In the genomic region with DNA sequence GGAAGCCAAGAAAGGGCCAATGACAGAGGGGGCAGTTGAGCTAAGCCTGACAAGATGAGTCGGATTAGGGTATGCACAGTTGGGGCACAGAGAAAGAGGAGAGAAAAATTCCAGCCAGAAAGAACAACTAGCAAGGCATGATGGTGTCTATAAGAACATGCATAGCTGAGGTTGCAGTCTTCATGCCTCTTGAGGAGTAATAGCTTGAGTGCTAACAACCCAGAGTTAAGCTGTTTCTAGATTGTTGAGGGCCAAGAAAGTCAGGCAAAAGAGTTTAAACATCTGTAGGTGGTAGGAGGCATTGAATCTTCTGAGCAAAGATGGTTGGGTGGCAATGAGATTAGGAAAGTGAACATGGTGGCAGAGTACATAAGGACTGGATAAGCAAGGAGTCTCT, we compare ENCODE assay signal across 17 cellular contexts.
DNase-seq lines count a peak whose midpoint lies in the region; ATAC-seq, FAIRE-seq and TF ChIP-seq lines count a peak whose summit lies in the region.
"Had no signal": no experiment of that assay in that cellular context is flagged by ENCODE, and none has a peak within 500 bp of the region (broad histone marks: within the 10 kb centered on the region; RNA-seq: fewer than 3 reads in every experiment).

No MANE protein-coding gene starts in this region.

- H3K27me3 ChIP-seq in SK-N-SH (ENCODE audit: insufficient read depth): no peaks in the 10 kb centered on the region
- no peaks in the 10 kb centered on the region for H3K27me3 ChIP-seq in astrocyte (ENCODE audit: insufficient read depth, low read length)
- H3K27me3 ChIP-seq in smooth muscle cell (ENCODE audit: low read depth): no peaks in the 10 kb centered on the region
- H3K27me3 ChIP-seq: esophagus squamous epithelium had no signal

- no peaks in the 10 kb centered on the region for H3K9me3 Mint-ChIP-seq in activated naive CD4-positive, alpha-beta T cell treated with anti-CD3 and anti-CD28 coated beads for 36 hours
- peaks cover 3% of the 10 kb centered on the region for H3K9me3 Mint-ChIP-seq in astrocyte (ENCODE audit: unreplicated experiment)

- H3K9me3 ChIP-seq in SK-N-SH (no peaks in the 10 kb centered on the region), astrocyte (ENCODE audit: insufficient read depth, low read depth, low read length) (no peaks in the 10 kb centered on the region), smooth muscle cell (replicated peaks; ENCODE audit: low read depth) (no peaks in the 10 kb centered on the region), mucosa of descending colon (no peaks in the 10 kb centered on the region)
- H3K9me3 ChIP-seq: esophagus squamous epithelium had no signal

- no peak for FAIRE-seq in astrocyte (lab: Jason Lieb, UNC)

- peaks cover 60% of the 10 kb centered on the region for H3K4me1 Mint-ChIP-seq in activated naive CD4-positive, alpha-beta T cell treated with anti-CD3 and anti-CD28 coated beads for 36 hours (ENCODE audit: low read depth)
- peaks cover 13% of the 10 kb centered on the region for H3K4me1 Mint-ChIP-seq in astrocyte (ENCODE audit: low read depth, unreplicated experiment)

- H2AFZ ChIP-seq in SK-N-SH (ENCODE audit: low read depth) (no peak overlapping the region; the same call in 1 of the 2 replicates), astrocyte (ENCODE audit: low read depth, low read length) (no peak overlapping the region), smooth muscle cell (ENCODE audit: low read depth) (no peak overlapping the region)
- H2AFZ ChIP-seq: parathyroid adenoma had no signal

- H3K4me3 Mint-ChIP-seq in activated naive CD4-positive, alpha-beta T cell treated with anti-CD3 and anti-CD28 coated beads for 36 hours: no peak overlapping the region
- H3K4me3 Mint-ChIP-seq in astrocyte (ENCODE audit: unreplicated experiment): no peak overlapping the region

- H3K9ac ChIP-seq in SK-N-SH (no peak overlapping the region), astrocyte (ENCODE audit: low read length) (no peak overlapping the region), smooth muscle cell (ENCODE audit: low read depth) (no peak overlapping the region)
- H3K9ac ChIP-seq: parathyroid adenoma had no signal

- no peaks in the 10 kb centered on the region for H3K9me2 ChIP-seq in SK-N-SH

- CTCF ChIA-PET in activated naive CD4-positive, alpha-beta T cell treated with anti-CD3 and anti-CD28 coated beads for 36 hours (lab: Charles Lee): interaction anchor here (1.0 kb wide), 1 partner anchor 20 kb away, joined by 3 read pairs; no protein-coding TSS in a partner anchor
- CTCF ChIA-PET in SK-N-SH (lab: Yijun Ruan, JAX): interaction anchor here (0.6 to 2.2 kb wide), 5 partner anchors 12 to 150 kb away, joined by 4 to 7 read pairs (median 6); no protein-coding TSS in a partner anchor

- no peaks in the 10 kb centered on the region for H3K36me3 Mint-ChIP-seq in activated naive CD4-positive, alpha-beta T cell treated with anti-CD3 and anti-CD28 coated beads for 36 hours (ENCODE audit: low read depth)
- H3K36me3 Mint-ChIP-seq in astrocyte (ENCODE audit: low read depth, unreplicated experiment): no peaks in the 10 kb centered on the region

- TF ChIP-seq CTCF in SK-N-SH (IDR thresholded peaks at IDR 0.05) (no peak), astrocyte (IDR thresholded peaks at IDR 0.05; ENCODE audit: insufficient read depth, low read depth, low read length) (no peak), smooth muscle cell (IDR thresholded peaks at IDR 0.05; ENCODE audit: borderline replicate concordance, insufficient read depth, poor library complexity, severe bottlenecking) (no peak), mucosa of descending colon (IDR thresholded peaks at IDR 0.05) (no peak)

- POLR2A ChIA-PET in SK-N-SH (lab: Yijun Ruan, JAX): no interaction called here

- peaks cover 15 to 44% of the 10 kb centered on the region in 2 experiments for H3K4me1 ChIP-seq in SK-N-SH (ENCODE audit: control insufficient read depth in 1 of 2, insufficient read depth in 2 of 2, low read depth in 1 of 2, low read length in 1 of 2)
- peaks cover 28% of the 10 kb centered on the region for H3K4me1 ChIP-seq in astrocyte (ENCODE audit: insufficient read depth, low read length)
- H3K4me1 ChIP-seq in smooth muscle cell (ENCODE audit: low read depth): no peaks in the 10 kb centered on the region
- H3K4me1 ChIP-seq in mucosa of descending colon (ENCODE audit: low read depth): peaks cover 4% of the 10 kb centered on the region
- H3K4me1 ChIP-seq: parathyroid adenoma had no signal

- H3F3A ChIP-seq in SK-N-SH (replicated peaks; ENCODE audit: insufficient read depth) (peaks cover 4% of the 10 kb centered on the region), smooth muscle cell (ENCODE audit: low read depth) (peaks cover 6% of the 10 kb centered on the region)

- peak overlapping the region; percentile 16 for H3K27ac Mint-ChIP-seq in activated naive CD4-positive, alpha-beta T cell treated with anti-CD3 and anti-CD28 coated beads for 36 hours
- H3K27ac Mint-ChIP-seq in astrocyte (ENCODE audit: unreplicated experiment): no peak overlapping the region

- no peak for TF ChIP-seq EP300 in SK-N-SH (IDR thresholded peaks at IDR 0.05; ENCODE audit: borderline replicate concordance in 1 of 2, low read depth in 1 of 2, low read length in 1 of 2)

- no peak for ATAC-seq in HG03521 (IDR thresholded peaks at IDR 0.05; ENCODE audit: unreplicated experiment)
- no peak for ATAC-seq in mucosa of descending colon

- H3K79me2 ChIP-seq in SK-N-SH (ENCODE audit: insufficient read depth): no peaks in the 10 kb centered on the region
- no peaks in the 10 kb centered on the region for H3K79me2 ChIP-seq in astrocyte (ENCODE audit: insufficient read depth, low read length)
- H3K79me2 ChIP-seq in smooth muscle cell (ENCODE audit: low read depth): no peaks in the 10 kb centered on the region
- H3K79me2 ChIP-seq: parathyroid adenoma had no signal

- DNase-seq in activated naive CD4-positive, alpha-beta T cell treated with anti-CD3 and anti-CD28 coated beads for 36 hours: no peak
- DNase-seq in activated naive CD4-positive, alpha-beta T cell treated with Interleukin-2 at 50 U/mL for 16 hours: no peak
- no peak for DNase-seq in SK-N-SH
- peak; percentile 59 for DNase-seq in astrocyte (ENCODE audit: low read depth)
- DNase-seq in smooth muscle cell (lab: John Stamatoyannopoulos, UW; ENCODE audit: unreplicated experiment): no peak
- no peak for DNase-seq in NCI-H1930 (lab: John Stamatoyannopoulos, UW)
- no peak for DNase-seq in mucosa of descending colon
- DNase-seq: activated CD4-positive, CD25-positive, alpha-beta regulatory T cell; amniotic stem cell; COR-L47; esophagus squamous epithelium; glutamatergic neuron; NCI-H1092; NCI-H2107; Right ventricle myocardium superior had no signal

- H3K4me2 ChIP-seq in SK-N-SH (peak overlapping the region; percentile 55), astrocyte (ENCODE audit: low read length) (peak overlapping the region; percentile 47), smooth muscle cell (peak overlapping the region; percentile 59)

- H3K27ac ChIP-seq in SK-N-SH (ENCODE audit: low read depth in 2 of 2, low read length in 1 of 2) (peak overlapping the region in 1 of 2 experiments; percentile 46; a peak in 1 of 4 replicates), astrocyte (ENCODE audit: low read depth, low read length) (peak overlapping the region; percentile 78), smooth muscle cell (ENCODE audit: low read depth) (peak overlapping the region; percentile 64)
- H3K27ac ChIP-seq: esophagus squamous epithelium, parathyroid adenoma had no signal

- H3K36me3 ChIP-seq in SK-N-SH (replicated peaks in 1 of 2; ENCODE audit: control insufficient read depth in 1 of 2, insufficient read depth in 2 of 2, low read length in 1 of 2) (no peaks in the 10 kb centered on the region), astrocyte (ENCODE audit: insufficient read depth, low read length) (no peaks in the 10 kb centered on the region), smooth muscle cell (ENCODE audit: low read depth) (no peaks in the 10 kb centered on the region), mucosa of descending colon (ENCODE audit: low read depth) (no peaks in the 10 kb centered on the region)
- H3K36me3 ChIP-seq: esophagus squamous epithelium had no signal

- 84% methylated on average over 1 of the region's 1 CpG for WGBS in SK-N-SH (ENCODE audit: low lambda C conversion rate)
- WGBS in smooth muscle cell (ENCODE audit: low lambda C conversion rate): 70% methylated on average over 1 of the region's 1 CpG

- TF ChIP-seq RAD21 in SK-N-SH (IDR thresholded peaks at IDR 0.05; ENCODE audit: low read length): no peak

- intact Hi-C loops in activated naive CD4-positive, alpha-beta T cell treated with anti-CD3 and anti-CD28 coated beads for 36 hours (cut with micrococcal nuclease): loop anchor here (2.0 to 5.0 kb wide), 3 partner anchors 20 to 227 kb away; no protein-coding TSS in a partner anchor
- intact Hi-C loops in mucosa of descending colon (cut with DNase I, micrococcal nuclease): no loop called here

- H3K27me3 Mint-ChIP-seq in activated naive CD4-positive, alpha-beta T cell treated with anti-CD3 and anti-CD28 coated beads for 36 hours (ENCODE audit: low read depth): no peaks in the 10 kb centered on the region
- H3K27me3 Mint-ChIP-seq in astrocyte (ENCODE audit: low read depth, unreplicated experiment): peaks cover 25% of the 10 kb centered on the region

- H3K4me3 ChIP-seq in SK-N-SH (ENCODE audit: low read depth in 2 of 2, low read length in 1 of 2) (no peak overlapping the region), astrocyte (ENCODE audit: insufficient read depth, low read depth, low read length) (no peak overlapping the region), smooth muscle cell (no peak overlapping the region), mucosa of descending colon (no peak overlapping the region)
- H3K4me3 ChIP-seq: esophagus squamous epithelium had no signal

- H4K20me1 ChIP-seq in SK-N-SH (ENCODE audit: insufficient read depth) (no peaks in the 10 kb centered on the region), astrocyte (ENCODE audit: insufficient read depth, low read length) (no peaks in the 10 kb centered on the region), smooth muscle cell (ENCODE audit: low read depth) (no peaks in the 10 kb centered on the region)

TF ChIP-seq in SK-N-SH, 30 proteins besides CTCF, POLR2A, EP300 and RAD21 (continues in another document):
- TF ChIP-seq, protein P1, sequence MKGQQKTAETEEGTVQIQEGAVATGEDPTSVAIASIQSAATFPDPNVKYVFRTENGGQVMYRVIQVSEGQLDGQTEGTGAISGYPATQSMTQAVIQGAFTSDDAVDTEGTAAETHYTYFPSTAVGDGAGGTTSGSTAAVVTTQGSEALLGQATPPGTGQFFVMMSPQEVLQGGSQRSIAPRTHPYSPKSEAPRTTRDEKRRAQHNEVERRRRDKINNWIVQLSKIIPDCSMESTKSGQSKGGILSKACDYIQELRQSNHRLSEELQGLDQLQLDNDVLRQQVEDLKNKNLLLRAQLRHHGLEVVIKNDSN (IDR thresholded peaks at IDR 0.05; ENCODE audit: borderline replicate concordance, low read depth): no peak
- TF ChIP-seq GABPA (IDR thresholded peaks at IDR 0.05; ENCODE audit: low read depth): no peak
- no peak for TF ChIP-seq POLR2AphosphoS5 (IDR thresholded peaks at IDR 0.05; ENCODE audit: low read depth, low read length)
- TF ChIP-seq FOXM1 (IDR thresholded peaks at IDR 0.05; ENCODE audit: low read depth): no peak
- TF ChIP-seq SMC3 (IDR thresholded peaks at IDR 0.05; ENCODE audit: low read depth, low read length): no peak
